Comparison of ENCODE assay signal across 8 cellular contexts in the genomic region with DNA sequence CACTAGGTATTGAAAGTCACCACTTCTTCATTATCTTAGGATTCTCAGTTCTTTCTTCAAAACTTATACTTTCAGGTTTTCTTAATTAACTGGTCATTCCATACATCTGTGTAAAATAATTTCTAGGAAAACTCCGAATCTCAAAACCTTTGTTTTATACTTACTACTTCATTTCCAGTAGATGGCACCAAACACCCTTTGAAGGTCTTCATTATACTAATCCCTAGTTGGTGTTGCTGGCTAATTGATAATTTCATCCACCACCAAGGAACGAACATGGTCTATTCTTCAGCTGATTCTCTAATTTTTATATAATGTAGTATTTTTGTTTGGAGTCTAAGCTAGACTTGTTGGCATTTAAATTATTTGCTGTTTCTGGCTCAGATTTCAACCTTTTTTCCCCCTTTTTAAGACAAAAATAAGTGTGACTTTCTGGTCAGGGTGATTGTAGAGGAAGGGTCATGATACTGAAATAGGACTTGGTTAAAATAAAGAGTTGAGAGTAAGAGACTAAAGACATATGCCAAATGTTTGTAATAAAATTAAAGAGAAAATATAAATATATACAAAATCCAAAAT. TPM values are rescaled to one million over a fixed set of nuclear protein-coding genes. Genes with fewer than 3 reads are reported as not detected.
DNase-seq lines count a peak whose midpoint lies in the region; ATAC-seq, FAIRE-seq and TF ChIP-seq lines count a peak whose summit lies in the region.

No MANE protein-coding gene starts in this region.

- peak; percentile 51 for FAIRE-seq in HepG2 (lab: Jason Lieb, UNC)

- in situ Hi-C loops in GM13976 (cut with MboI; ENCODE audit: low sequenced_read_pairs, unreplicated experiment), result loop anchor here (10.0 to 25.0 kb wide), 3 partner anchors 153 to 375 kb away; partner anchors contain the start of gene SNRPG
- in situ Hi-C loops in HepG2 (cut with HindIII; ENCODE audit: extremely low pct_ligation_motif_present, low pct_unique_long_range_greater_than_20kb), result loop anchor here (5.0 kb wide), 1 partner anchor 230 kb away; no protein-coding TSS in a partner anchor

- 0% methylated on average over 2 of the region's 2 CpGs for WGBS in body of pancreas, 2 donors
- WGBS in HepG2 (ENCODE audit: low lambda C conversion rate), result 16% methylated on average over 2 of the region's 2 CpGs

- H3K9me3 ChIP-seq in body of pancreas (no peaks in the 10 kb centered on the region), HepG2 (ENCODE audit: low read length) (no peaks in the 10 kb centered on the region), vagina (no peaks in the 10 kb centered on the region)

- ATAC-seq in body of pancreas, result no peak
- ATAC-seq in HepG2, result no peak
- no peak for ATAC-seq in stimulated activated naive CD8-positive, alpha-beta T cell treated with anti-CD3 and anti-CD28 coated beads, Interleukin-15, amount 100 ng/mL, for 72 hours

- H3K27me3 ChIP-seq in body of pancreas, result no peaks in the 10 kb centered on the region
- no peaks in the 10 kb centered on the region for H3K27me3 ChIP-seq in HepG2 (ENCODE audit: control insufficient read depth in 1 of 2, insufficient read depth in 2 of 2, low read length in 2 of 2)
- no peaks in the 10 kb centered on the region for H3K27me3 ChIP-seq in vagina

- peak; percentile 59 for TF ChIP-seq CTCF in C4-2B (conservative IDR thresholded peaks at IDR 0.05)
- peak; percentile 24 for TF ChIP-seq CTCF in GM13976 (IDR thresholded peaks at IDR 0.05; ENCODE audit: borderline replicate concordance, control extremely low read depth, extremely low read depth, insufficient read depth, missing control alignments)
- peak; percentile 28 to 77 (median 67) for TF ChIP-seq CTCF in body of pancreas (IDR thresholded peaks at IDR 0.05)
- peak; percentile 76 for TF ChIP-seq CTCF in HepG2 (CRISPR knock-in tag; IDR thresholded peaks at IDR 0.05)
- peak; percentile 24 to 67 (median 56) for TF ChIP-seq CTCF in vagina (IDR thresholded peaks at IDR 0.05)

- DNase-seq in GM13976 (ENCODE audit: low spot score) (peak; percentile 46), NCI-H345 treated with DMSO at 0.1 percent for 48 hours (lab: John Stamatoyannopoulos, UW; ENCODE audit: unreplicated experiment) (peak; percentile 44), body of pancreas (peak in 1 of 4 donors; percentile 13), HepG2 (ENCODE audit: low spot score) (peak; percentile 66), vagina (ENCODE audit: extremely low spot score in 2 of 2) (no peak)
- no peak for DNase-seq in stimulated activated naive CD8-positive, alpha-beta T cell treated with anti-CD3 and anti-CD28 coated beads, Interleukin-15, amount 100 ng/mL, for 72 hours
- DNase-seq in activated CD4-positive, CD25-positive, alpha-beta regulatory T cell (lab: John Stamatoyannopoulos, UW), result no peak

- TF ChIP-seq POLR2A in body of pancreas (IDR thresholded peaks at IDR 0.05), result no peak
- no peak for TF ChIP-seq POLR2A in HepG2 (IDR thresholded peaks at IDR 0.05; ENCODE audit: insufficient read depth in 1 of 2, low read depth in 2 of 2, low read length in 2 of 2)
- TF ChIP-seq POLR2A in vagina (IDR thresholded peaks at IDR 0.05), result no peak

- H3K4me2 ChIP-seq in HepG2 (ENCODE audit: low read depth, low read length), result no peak overlapping the region

- no peak overlapping the region for H3K9ac ChIP-seq in HepG2 (ENCODE audit: insufficient read depth, low read depth, low read length)

- peak; percentile 74 for TF ChIP-seq RAD21 in HepG2 (CRISPR knock-in tag; IDR thresholded peaks at IDR 0.05)

- no peak overlapping the region for H3K27ac ChIP-seq in C4-2B
- peak overlapping the region in 2 of 4 donors; percentile 20 to 53 for H3K27ac ChIP-seq in body of pancreas
- no peak overlapping the region for H3K27ac ChIP-seq in HepG2 (ENCODE audit: extremely low read length, insufficient read depth, low read length)
- H3K27ac ChIP-seq in vagina, result peak overlapping the region; percentile 99

- H3K4me1 Mint-ChIP-seq in stimulated activated naive CD8-positive, alpha-beta T cell treated with anti-CD3 and anti-CD28 coated beads, Interleukin-15, amount 100 ng/mL, for 72 hours, result peaks cover 24% of the 10 kb centered on the region

- H3K9me3 Mint-ChIP-seq in stimulated activated naive CD8-positive, alpha-beta T cell treated with anti-CD3 and anti-CD28 coated beads, Interleukin-15, amount 100 ng/mL, for 72 hours, result no peaks in the 10 kb centered on the region

- H3K4me3 ChIP-seq in body of pancreas, result no peak overlapping the region
- H3K4me3 ChIP-seq in HepG2 (replicated peaks in 1 of 3; ENCODE audit: insufficient read depth in 1 of 3, low read depth in 2 of 3, low read length in 3 of 3), result no peak overlapping the region
- H3K4me3 ChIP-seq in vagina, result no peak overlapping the region

- POLR2A ChIA-PET in HepG2 (lab: Yijun Ruan, JAX), result interaction anchor here (0.8 to 6.5 kb wide), 3 partner anchors 167 to 231 kb away, joined by 5 to 282 read pairs (median 83); partner anchors contain the start of gene PCBP1

- H3K79me2 ChIP-seq in HepG2 (ENCODE audit: insufficient read depth, low read length), result peaks cover 14% of the 10 kb centered on the region

- no peaks in the 10 kb centered on the region for H4K20me1 ChIP-seq in HepG2 (ENCODE audit: insufficient read depth, low read length)

- H2AFZ ChIP-seq in HepG2 (ENCODE audit: low read length), result no peak overlapping the region

- CTCF ChIA-PET in HepG2 (lab: Yijun Ruan, JAX; ENCODE audit: low intra/inter-chr PET ratio, low total read pairs), result interaction anchor here (0.7 to 2.9 kb wide), 5 partner anchors 150 to 390 kb away, joined by 3 to 22 read pairs (median 6); partner anchors contain the start of gene FAM136A

- peaks cover 19% of the 10 kb centered on the region for H3K4me1 ChIP-seq in body of pancreas
- peaks cover 26% of the 10 kb centered on the region for H3K4me1 ChIP-seq in HepG2 (ENCODE audit: insufficient read depth, low read length)
- H3K4me1 ChIP-seq in vagina, result peaks cover 23% of the 10 kb centered on the region

- no peaks in the 10 kb centered on the region for H3K27me3 Mint-ChIP-seq in stimulated activated naive CD8-positive, alpha-beta T cell treated with anti-CD3 and anti-CD28 coated beads, Interleukin-15, amount 100 ng/mL, for 72 hours

- BruUV-seq in HepG2 (replicated peaks; lab: Mats Ljungman, UMichigan), result no TSS peak

- no peak overlapping the region for H3K4me3 Mint-ChIP-seq in stimulated activated naive CD8-positive, alpha-beta T cell treated with anti-CD3 and anti-CD28 coated beads, Interleukin-15, amount 100 ng/mL, for 72 hours

- H3K27ac Mint-ChIP-seq in stimulated activated naive CD8-positive, alpha-beta T cell treated with anti-CD3 and anti-CD28 coated beads, Interleukin-15, amount 100 ng/mL, for 72 hours, result no peak overlapping the region

- H3K36me3 ChIP-seq in body of pancreas (replicated peaks in 1 of 2; ENCODE audit: insufficient read depth in 1 of 2, low read depth in 2 of 2) (peaks cover 5 to 6% of the 10 kb centered on the region in 2 donors), HepG2 (replicated peaks in 1 of 2; ENCODE audit: control insufficient read depth in 1 of 2, insufficient read depth in 2 of 2, low read length in 2 of 2) (peaks cover 9 to 40% of the 10 kb centered on the region in 2 experiments; a peak in 4 of 5 replicates), vagina (peaks cover 0 to 35% of the 10 kb centered on the region in 2 donors)

- no peak for TF ChIP-seq EP300 in HepG2 (IDR thresholded peaks at IDR 0.05; ENCODE audit: low read depth in 2 of 2, low read length in 2 of 2)
- no peak for TF ChIP-seq EP300 in HepG2 (CRISPR knock-in tag; IDR thresholded peaks at IDR 0.05; ENCODE audit: borderline replicate concordance)

- intact Hi-C loops in body of pancreas (cut with DNase I) (no loop called here), HepG2 (cut with micrococcal nuclease; ENCODE audit: unreplicated experiment) (loop anchor here (1.0 to 5.0 kb wide), 5 partner anchors 138 to 641 kb away; partner anchors contain the start of genes FAM136A, PCBP1, TGFA and TIA1), vagina (cut with DNase I) (loop anchor here (5.0 kb wide), 1 partner anchor 175 kb away; the partner anchor contains the start of gene PCBP1)

RNA-seq across cellular contexts. Expression of gene MXD1, which starts 2.8 kb away (rescaled TPM):
- total RNA-seq in body of pancreas, result 1 to 10 TPM; 3.6 to 4.6 TPM
- total RNA-seq in HepG2 (2016; rRNA removed; fragmentation: Illumina TruSeq; extraction: Trizol), result 6.4 and 7.7 TPM in 2 replicates
- 0.61 and 2.0 TPM in 2 replicates for total RNA-seq in HepG2 (2016; cell fraction: cytosol; rRNA removed; fragmentation: Illumina TruSeq; extraction: Trizol; ENCODE audit: low read depth)
- 6.1 and 7.8 TPM in 2 replicates for total RNA-seq in HepG2 (2016; cell fraction: insoluble cytoplasmic fraction; rRNA removed; fragmentation: Illumina TruSeq; extraction: Trizol)
- total RNA-seq in HepG2 (2016; cell fraction: membrane; rRNA removed; fragmentation: Illumina TruSeq; extraction: Trizol), result 3.1 and 3.6 TPM in 2 replicates
- total RNA-seq in HepG2 (2016; cell fraction: nucleus; rRNA removed; fragmentation: Illumina TruSeq; extraction: Trizol), result 11.9 and 13.4 TPM in 2 replicates
- polyA plus RNA-seq in HepG2 (2011; rRNA removed), result 12.0 and 14.9 TPM in 2 replicates
- 5.2 and 7.3 TPM in 2 replicates for polyA plus RNA-seq in HepG2 (2011; cell fraction: cytosol; rRNA removed)
- polyA plus RNA-seq in HepG2 (2011; cell fraction: nucleus; rRNA removed), result 15.4 and 18.9 TPM in 2 replicates
- 6.1 and 8.3 TPM in 2 replicates for polyA plus RNA-seq in HepG2 (2012)
- polyA plus RNA-seq in HepG2 (2016; cell fraction: cytosol; fragmentation: Illumina TruSeq; extraction: Trizol; ENCODE audit: low read depth), result 0.19 and 0.38 TPM in 2 replicates
- 5.4 and 6.9 TPM in 2 replicates for polyA plus RNA-seq in HepG2 (2016; cell fraction: insoluble cytoplasmic fraction; fragmentation: Illumina TruSeq; extraction: Trizol; ENCODE audit: low read depth)
- polyA plus RNA-seq in HepG2 (2016; cell fraction: membrane; fragmentation: Illumina TruSeq; extraction: Trizol; ENCODE audit: low read depth), result 1.2 and 1.5 TPM in 2 replicates
- 14.2 and 17.0 TPM in 2 replicates for polyA plus RNA-seq in HepG2 (2016; cell fraction: nucleus; fragmentation: Illumina TruSeq; extraction: Trizol; ENCODE audit: insufficient read depth, low read depth)
- polyA minus RNA-seq in HepG2 (2011; rRNA and poly(A)+ RNA removed; ENCODE audit: low replicate concordance), result 5.8 and 5.9 TPM in 2 replicates
- 7.4 and 8.8 TPM in 2 replicates for polyA minus RNA-seq in HepG2 (2011; cell fraction: cytosol; rRNA and poly(A)+ RNA removed)
- 22.0 and 25.4 TPM in 2 replicates for polyA minus RNA-seq in HepG2 (2011; cell fraction: nucleus; rRNA and poly(A)+ RNA removed)
- 55.2 TPM for total RNA-seq in vagina

RNA-seq across cellular contexts. Expression of gene SNRNP27, which starts 18.3 kb away (rescaled TPM):
- total RNA-seq in body of pancreas, result 10 to 100 TPM; 28.0 to 34.0 TPM
- 54.6 and 80.8 TPM in 2 replicates for total RNA-seq in HepG2 (2016; rRNA removed; fragmentation: Illumina TruSeq; extraction: Trizol)
- 13.0 and 15.2 TPM in 2 replicates for total RNA-seq in HepG2 (2016; cell fraction: cytosol; rRNA removed; fragmentation: Illumina TruSeq; extraction: Trizol; ENCODE audit: low read depth)
- total RNA-seq in HepG2 (2016; cell fraction: insoluble cytoplasmic fraction; rRNA removed; fragmentation: Illumina TruSeq; extraction: Trizol), result 59.4 and 85.2 TPM in 2 replicates
- total RNA-seq in HepG2 (2016; cell fraction: membrane; rRNA removed; fragmentation: Illumina TruSeq; extraction: Trizol), result 21.7 and 25.5 TPM in 2 replicates
- total RNA-seq in HepG2 (2016; cell fraction: nucleus; rRNA removed; fragmentation: Illumina TruSeq; extraction: Trizol), result 45.4 and 52.3 TPM in 2 replicates
- polyA plus RNA-seq in HepG2 (2011; rRNA removed), result 36.4 and 49.8 TPM in 2 replicates
- polyA plus RNA-seq in HepG2 (2011; cell fraction: cytosol; rRNA removed), result 26.3 and 29.3 TPM in 2 replicates
- polyA plus RNA-seq in HepG2 (2011; cell fraction: nucleus; rRNA removed), result 27.6 and 33.0 TPM in 2 replicates
- 40.3 and 60.6 TPM in 2 replicates for polyA plus RNA-seq in HepG2 (2012)
- 9.1 and 11.0 TPM in 2 replicates for polyA plus RNA-seq in HepG2 (2016; cell fraction: cytosol; fragmentation: Illumina TruSeq; extraction: Trizol; ENCODE audit: low read depth)
- 115 and 135 TPM in 2 replicates for polyA plus RNA-seq in HepG2 (2016; cell fraction: insoluble cytoplasmic fraction; fragmentation: Illumina TruSeq; extraction: Trizol; ENCODE audit: low read depth)
- 21.0 and 25.0 TPM in 2 replicates for polyA plus RNA-seq in HepG2 (2016; cell fraction: membrane; fragmentation: Illumina TruSeq; extraction: Trizol; ENCODE audit: low read depth)
- polyA plus RNA-seq in HepG2 (2016; cell fraction: nucleus; fragmentation: Illumina TruSeq; extraction: Trizol; ENCODE audit: insufficient read depth, low read depth), result 62.9 and 71.3 TPM in 2 replicates
- 4.8 and 7.2 TPM in 2 replicates for polyA minus RNA-seq in HepG2 (2011; rRNA and poly(A)+ RNA removed; ENCODE audit: low replicate concordance)
- polyA minus RNA-seq in HepG2 (2011; cell fraction: cytosol; rRNA and poly(A)+ RNA removed), result 23.3 and 24.0 TPM in 2 replicates
- 32.4 and 45.5 TPM in 2 replicates for polyA minus RNA-seq in HepG2 (2011; cell fraction: nucleus; rRNA and poly(A)+ RNA removed)
- 62.9 TPM for total RNA-seq in vagina

RNA-seq across cellular contexts. Expression of gene ASPRV1, which starts 49.4 kb away (rescaled TPM):
- total RNA-seq in body of pancreas (under 1 TPM in 1 of 2 donors, not detected in 1; 0.33 TPM), HepG2 (2016; rRNA removed; fragmentation: Illumina TruSeq; extraction: Trizol) (0.40 and 0.42 TPM in 2 replicates), vagina (0.49 TPM)
- 0.18 TPM in 1 of 2 replicates, not detected in the other for total RNA-seq in HepG2 (2016; cell fraction: cytosol; rRNA removed; fragmentation: Illumina TruSeq; extraction: Trizol; ENCODE audit: low read depth)
- 0.32 and 0.40 TPM in 2 replicates for total RNA-seq in HepG2 (2016; cell fraction: insoluble cytoplasmic fraction; rRNA removed; fragmentation: Illumina TruSeq; extraction: Trizol)
- total RNA-seq in HepG2 (2016; cell fraction: membrane; rRNA removed; fragmentation: Illumina TruSeq; extraction: Trizol), result 0.28 and 0.34 TPM in 2 replicates
- total RNA-seq in HepG2 (2016; cell fraction: nucleus; rRNA removed; fragmentation: Illumina TruSeq; extraction: Trizol), result 0.47 and 0.50 TPM in 2 replicates
- polyA plus RNA-seq in HepG2 (2011; rRNA removed), result 0.48 and 0.52 TPM in 2 replicates
- 0.38 and 0.47 TPM in 2 replicates for polyA plus RNA-seq in HepG2 (2011; cell fraction: cytosol; rRNA removed)
- polyA plus RNA-seq in HepG2 (2011; cell fraction: nucleus; rRNA removed), result 1.1 and 1.8 TPM in 2 replicates
- 0.42 and 0.52 TPM in 2 replicates for polyA plus RNA-seq in HepG2 (2012)
- 0.07 TPM in 1 of 2 replicates, not detected in the other for polyA plus RNA-seq in HepG2 (2016; cell fraction: cytosol; fragmentation: Illumina TruSeq; extraction: Trizol; ENCODE audit: low read depth)
- polyA plus RNA-seq in HepG2 (2016; cell fraction: insoluble cytoplasmic fraction; fragmentation: Illumina TruSeq; extraction: Trizol; ENCODE audit: low read depth), result 0.32 and 0.34 TPM in 2 replicates
- polyA plus RNA-seq in HepG2 (2016; cell fraction: membrane; fragmentation: Illumina TruSeq; extraction: Trizol; ENCODE audit: low read depth), result 0.09 and 0.24 TPM in 2 replicates
- 0.92 and 1.1 TPM in 2 replicates for polyA plus RNA-seq in HepG2 (2016; cell fraction: nucleus; fragmentation: Illumina TruSeq; extraction: Trizol; ENCODE audit: insufficient read depth, low read depth)
- polyA minus RNA-seq in HepG2 (2011; rRNA and poly(A)+ RNA removed; ENCODE audit: low replicate concordance), result 0.14 and 0.48 TPM in 2 replicates
- 0.26 TPM in 1 of 2 replicates, not detected in the other for polyA minus RNA-seq in HepG2 (2011; cell fraction: cytosol; rRNA and poly(A)+ RNA removed)
- 0.50 and 0.52 TPM in 2 replicates for polyA minus RNA-seq in HepG2 (2011; cell fraction: nucleus; rRNA and poly(A)+ RNA removed)

Comparison
In these comparisons a context has a peak if more than half of its experiments do, and no peak if none do; other contexts are left out.
1. CTCF ChIP-seq: peak in every context shown above with its lines; median percentile 76 in HepG2; 67 in body of pancreas; 59 in C4-2B; 56 in vagina; 24 in GM13976.
2. DNase-seq: peak in GM13976 (single experiment), NCI-H345 treated with DMSO at 0.1 percent for 48 hours (single experiment) and HepG2 (single experiment); none in vagina (0 of 2), stimulated activated naive CD8-positive, alpha-beta T cell treated with anti-CD3 and anti-CD28 coated beads, Interleukin-15, amount 100 ng/mL, for 72 hours (0 of 2) and activated CD4-positive, CD25-positive, alpha-beta regulatory T cell (0 of 4).